ENCODE assay signal across 17 cellular contexts in the genomic region with DNA sequence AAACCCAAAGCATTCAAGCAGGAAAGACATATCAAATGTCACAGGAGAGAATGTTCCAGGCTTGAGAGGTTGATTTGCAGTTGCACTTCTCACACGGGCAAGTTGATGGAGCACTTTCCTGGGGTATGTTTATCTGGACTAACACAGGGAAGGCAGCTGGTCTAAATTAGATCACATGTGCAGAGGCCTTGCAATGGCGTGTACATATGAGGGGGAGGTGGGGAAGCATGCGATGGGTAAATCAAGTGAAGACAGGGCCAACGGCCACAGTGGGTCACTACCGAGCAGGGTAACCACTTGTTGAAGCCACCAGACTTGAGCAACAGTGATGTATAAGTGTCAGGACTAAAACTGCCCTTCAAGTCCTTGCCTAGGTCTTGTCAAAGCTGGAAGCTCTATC.
"Had no signal": no experiment of that assay in that cellular context is flagged by ENCODE, and none has a peak within 500 bp of the region (broad histone marks: within the 10 kb centered on the region; RNA-seq: fewer than 3 reads in every experiment).

No MANE protein-coding gene starts in this region.

- ATAC-seq: lower lobe of right lung had no signal

- H3K27me3 ChIP-seq: esophagus muscularis mucosa, thyroid gland, uterus had no signal

- H3K4me3 Mint-ChIP-seq: activated naive CD4-positive, alpha-beta T cell treated with anti-CD3 and anti-CD28 coated beads, Interleukin-2, amount 50 U/mL, for 24 hours; brain; immature natural killer cell had no signal

- H3K4me1 Mint-ChIP-seq: naive B cell had no signal

- H3K9me3 ChIP-seq: esophagus muscularis mucosa, lower lobe of right lung, thyroid gland, uterus had no signal

- H3K27ac ChIP-seq: dorsolateral prefrontal cortex, esophagus muscularis mucosa, lower lobe of right lung, thyroid gland, uterus had no signal

- H3K27ac Mint-ChIP-seq: activated naive CD4-positive, alpha-beta T cell treated with anti-CD3 and anti-CD28 coated beads, Interleukin-2, amount 50 U/mL, for 24 hours; brain; immature natural killer cell; naive B cell had no signal

- H3K36me3 ChIP-seq: esophagus muscularis mucosa, lower lobe of right lung, thyroid gland, uterus had no signal

- H3K9me3 Mint-ChIP-seq: activated naive CD4-positive, alpha-beta T cell treated with anti-CD3 and anti-CD28 coated beads, Interleukin-2, amount 50 U/mL, for 24 hours; immature natural killer cell had no signal

- DNase-seq: activated CD4-positive, alpha-beta T cell treated with anti-CD3 and anti-CD28 coated beads for 1 hour; activated CD8-positive, alpha-beta memory T cell treated with anti-CD3 and anti-CD28 coated beads for 24 hours; activated effector memory CD4-positive, alpha-beta T cell treated with Interleukin-2 at 50 U/mL for 16 hours; dorsolateral prefrontal cortex; foreskin fibroblast; glutamatergic neuron; immature natural killer cell; lower lobe of right lung; naive B cell; retina; stimulated activated CD4-positive, alpha-beta T cell treated with anti-CD3 and anti-CD28 coated beads, Interleukin-4, amount 100 ng/mL, for 4 hours; thyroid gland; uterus had no signal

- H3K4me1 ChIP-seq: lower lobe of right lung, thyroid gland had no signal

- H3K27me3 Mint-ChIP-seq: brain had no signal

- H3K36me3 Mint-ChIP-seq: activated naive CD4-positive, alpha-beta T cell treated with anti-CD3 and anti-CD28 coated beads, Interleukin-2, amount 50 U/mL, for 24 hours; brain; naive B cell had no signal

- H3K4me3 ChIP-seq: dorsolateral prefrontal cortex, esophagus muscularis mucosa, lower lobe of right lung, skin epidermis, thyroid gland, uterus had no signal
